Comparison of ENCODE assay signal across 14 cellular contexts in the genomic region with DNA sequence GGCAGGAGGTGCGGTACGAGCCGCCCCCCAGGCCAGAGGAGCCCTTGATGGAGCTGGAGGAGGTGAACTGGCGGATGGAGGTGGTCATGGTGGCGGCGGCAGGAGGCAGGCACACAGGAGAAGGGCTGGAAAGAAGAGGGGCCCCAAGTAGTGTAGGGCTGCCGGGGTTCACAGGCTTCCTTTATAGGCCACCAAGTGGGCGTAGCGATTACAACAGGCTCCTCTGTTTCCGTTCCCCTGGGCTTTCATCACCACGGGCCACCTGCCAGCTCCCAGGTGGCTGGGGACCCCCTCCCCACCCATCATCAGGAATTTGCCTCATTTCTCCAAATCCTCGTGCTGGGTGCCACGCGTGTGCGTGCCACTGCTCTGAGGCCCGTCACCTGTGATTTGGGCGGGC. TPM values are rescaled to one million over a fixed set of nuclear protein-coding genes. Genes with fewer than 3 reads are reported as not detected.
"Had no signal": no experiment of that assay in that cellular context is flagged by ENCODE, and none has a peak within 500 bp of the region (broad histone marks: within the 10 kb centered on the region; RNA-seq: fewer than 3 reads in every experiment).

No MANE protein-coding gene starts in this region.

RNA-seq across cellular contexts. Expression of a gene that starts 50.1 kb away (rescaled TPM):
- total RNA-seq: kidney, liver, lower lobe of right lung, mammary epithelial cell, occipital lobe, progenitor cell of endocrine pancreas, pulmonary artery endothelial cell, renal cortical epithelial cell, right atrium auricular region, skeletal muscle tissue, temporal lobe, tibial nerve, ureter, uterus had no signal
